ENCODE assay signal across 1 cellular context in genomic region chr2:55213822-55214221, GRCh38.
TF ChIP-seq lines count a peak whose summit lies in the region.

No MANE protein-coding gene starts in this region.

TF ChIP-seq in HCT116, 20 proteins besides CTCF, POLR2A, EP300 and RAD21 (continued from another document):
- TF ChIP-seq, protein P1, sequence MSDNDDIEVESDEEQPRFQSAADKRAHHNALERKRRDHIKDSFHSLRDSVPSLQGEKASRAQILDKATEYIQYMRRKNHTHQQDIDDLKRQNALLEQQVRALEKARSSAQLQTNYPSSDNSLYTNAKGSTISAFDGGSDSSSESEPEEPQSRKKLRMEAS (IDR thresholded peaks at IDR 0.05) = no peak
- no peak for TF ChIP-seq ZFX (IDR thresholded peaks at IDR 0.05)
